1 cellular context compared by ENCODE assay signal in the genomic region with DNA sequence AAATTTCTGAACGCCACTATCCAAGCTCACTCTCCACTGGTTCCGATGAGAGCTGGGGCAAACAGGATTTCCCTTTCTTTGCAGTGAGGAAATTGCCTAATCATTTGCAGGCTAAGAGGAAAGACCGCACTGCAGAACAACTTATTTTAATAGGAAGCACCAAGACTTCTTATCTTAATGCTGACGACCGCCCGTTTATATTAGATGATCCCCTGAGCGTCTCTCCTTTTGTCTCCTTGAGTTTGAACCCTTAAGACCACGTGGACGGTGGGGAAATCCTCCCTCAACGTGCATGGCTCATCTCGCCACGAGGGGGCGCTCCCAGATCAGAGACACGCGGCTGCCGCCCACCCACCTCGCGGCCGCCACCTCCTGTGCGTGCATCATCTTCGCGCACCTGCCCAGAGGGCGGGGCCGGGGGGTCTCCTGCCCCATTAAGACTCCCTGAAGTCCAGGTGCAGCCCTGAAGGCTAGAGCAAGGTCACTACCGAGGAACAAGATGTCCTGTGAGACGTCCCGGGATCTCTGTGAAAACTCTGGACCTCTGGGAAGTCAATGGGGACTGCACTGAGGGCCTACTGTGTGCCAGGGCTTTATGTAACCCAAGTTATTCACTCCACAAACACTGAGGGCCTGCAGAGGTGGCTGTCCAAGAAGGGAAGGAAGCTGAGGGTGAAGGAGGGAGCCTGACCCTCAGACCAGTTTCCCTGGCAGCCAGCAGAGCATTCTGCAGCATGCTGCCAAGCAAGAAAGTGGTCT.
TF ChIP-seq lines count a peak whose summit lies in the region.

No MANE protein-coding gene starts in this region.

TF ChIP-seq in HepG2, 621 proteins besides CTCF, POLR2A, EP300 and RAD21 (continued from another document and continues in another):
- TF ChIP-seq ZHX2 (IDR thresholded peaks at IDR 0.05; ENCODE audit: low read depth) (no peak), ZHX2 (CRISPR knock-in tag; IDR thresholded peaks at IDR 0.05; ENCODE audit: borderline replicate concordance) (no peak), WIZ (CRISPR knock-in tag; IDR thresholded peaks at IDR 0.05) (no peak), MEIS2 (CRISPR knock-in tag; IDR thresholded peaks at IDR 0.05) (0 out of 2 replicates have a peak, but pooled peaks have one; percentile 49), XBP1 (CRISPR knock-in tag; IDR thresholded peaks at IDR 0.05) (no peak), ZNF766 (CRISPR knock-in tag; IDR thresholded peaks at IDR 0.05; ENCODE audit: borderline replicate concordance) (no peak), PBX3 (CRISPR knock-in tag; IDR thresholded peaks at IDR 0.05; ENCODE audit: borderline replicate concordance) (no peak), NFYC (CRISPR knock-in tag; IDR thresholded peaks at IDR 0.05) (no peak), TSC22D2 (CRISPR knock-in tag; IDR thresholded peaks at IDR 0.05; ENCODE audit: borderline replicate concordance) (no peak), SMYD3 (CRISPR knock-in tag; IDR thresholded peaks at IDR 0.05) (no peak), ZNF382 (CRISPR knock-in tag; IDR thresholded peaks at IDR 0.05; ENCODE audit: borderline replicate concordance) (no peak), ZNF615 (CRISPR knock-in tag; IDR thresholded peaks at IDR 0.05; ENCODE audit: borderline replicate concordance) (no peak), ZBTB26 (CRISPR knock-in tag; IDR thresholded peaks at IDR 0.05; ENCODE audit: borderline replicate concordance) (peak; percentile 70; the same call in 1 of the 2 replicates), ZNF3 (CRISPR knock-in tag; IDR thresholded peaks at IDR 0.05) (no peak), ARNT (IDR thresholded peaks at IDR 0.05) (no peak), ZNF672 (CRISPR knock-in tag; IDR thresholded peaks at IDR 0.05) (no peak), CENPT (CRISPR knock-in tag; IDR thresholded peaks at IDR 0.05; ENCODE audit: low read depth) (no peak), PRDM4 (CRISPR knock-in tag; IDR thresholded peaks at IDR 0.05; ENCODE audit: borderline replicate concordance) (0 out of 2 replicates have a peak, but pooled peaks have one; percentile 77), ZNF746 (CRISPR knock-in tag; IDR thresholded peaks at IDR 0.05) (peak; percentile 60; the same call in 1 of the 2 replicates), ZNF432 (CRISPR knock-in tag; IDR thresholded peaks at IDR 0.05; ENCODE audit: borderline replicate concordance) (no peak), ARNT2 (CRISPR knock-in tag; IDR thresholded peaks at IDR 0.05; ENCODE audit: low read depth) (0 out of 2 replicates have a peak, but pooled peaks have one; percentile 27), CREB1 (IDR thresholded peaks at IDR 0.05) (no peak), CREB1 (CRISPR knock-in tag; IDR thresholded peaks at IDR 0.05) (no peak)
- TF ChIP-seq, protein P1, sequence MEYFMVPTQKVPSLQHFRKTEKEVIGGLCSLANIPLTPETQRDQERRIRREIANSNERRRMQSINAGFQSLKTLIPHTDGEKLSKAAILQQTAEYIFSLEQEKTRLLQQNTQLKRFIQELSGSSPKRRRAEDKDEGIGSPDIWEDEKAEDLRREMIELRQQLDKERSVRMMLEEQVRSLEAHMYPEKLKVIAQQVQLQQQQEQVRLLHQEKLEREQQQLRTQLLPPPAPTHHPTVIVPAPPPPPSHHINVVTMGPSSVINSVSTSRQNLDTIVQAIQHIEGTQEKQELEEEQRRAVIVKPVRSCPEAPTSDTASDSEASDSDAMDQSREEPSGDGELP (IDR thresholded peaks at IDR 0.05; ENCODE audit: borderline replicate concordance, low read depth): no peak
- TF ChIP-seq, protein P2, sequence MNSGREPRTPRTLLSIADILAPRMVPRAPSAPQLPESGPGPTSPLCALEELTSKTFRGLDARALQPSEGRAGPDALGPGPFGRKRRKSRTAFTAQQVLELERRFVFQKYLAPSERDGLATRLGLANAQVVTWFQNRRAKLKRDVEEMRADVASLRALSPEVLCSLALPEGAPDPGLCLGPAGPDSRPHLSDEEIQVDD (CRISPR knock-in tag; IDR thresholded peaks at IDR 0.05; ENCODE audit: borderline replicate concordance): no peak
- TF ChIP-seq, protein P3, sequence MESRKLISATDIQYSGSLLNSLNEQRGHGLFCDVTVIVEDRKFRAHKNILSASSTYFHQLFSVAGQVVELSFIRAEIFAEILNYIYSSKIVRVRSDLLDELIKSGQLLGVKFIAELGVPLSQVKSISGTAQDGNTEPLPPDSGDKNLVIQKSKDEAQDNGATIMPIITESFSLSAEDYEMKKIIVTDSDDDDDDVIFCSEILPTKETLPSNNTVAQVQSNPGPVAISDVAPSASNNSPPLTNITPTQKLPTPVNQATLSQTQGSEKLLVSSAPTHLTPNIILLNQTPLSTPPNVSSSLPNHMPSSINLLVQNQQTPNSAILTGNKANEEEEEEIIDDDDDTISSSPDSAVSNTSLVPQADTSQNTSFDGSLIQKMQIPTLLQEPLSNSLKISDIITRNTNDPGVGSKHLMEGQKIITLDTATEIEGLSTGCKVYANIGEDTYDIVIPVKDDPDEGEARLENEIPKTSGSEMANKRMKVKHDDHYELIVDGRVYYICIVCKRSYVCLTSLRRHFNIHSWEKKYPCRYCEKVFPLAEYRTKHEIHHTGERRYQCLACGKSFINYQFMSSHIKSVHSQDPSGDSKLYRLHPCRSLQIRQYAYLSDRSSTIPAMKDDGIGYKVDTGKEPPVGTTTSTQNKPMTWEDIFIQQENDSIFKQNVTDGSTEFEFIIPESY (CRISPR knock-in tag; IDR thresholded peaks at IDR 0.05): no peak; the same call in 1 of the 2 replicates
- TF ChIP-seq, protein P4, sequence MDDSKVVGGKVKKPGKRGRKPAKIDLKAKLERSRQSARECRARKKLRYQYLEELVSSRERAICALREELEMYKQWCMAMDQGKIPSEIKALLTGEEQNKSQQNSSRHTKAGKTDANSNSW (CRISPR knock-in tag; IDR thresholded peaks at IDR 0.05; ENCODE audit: borderline replicate concordance): no peak
- TF ChIP-seq, protein P5, sequence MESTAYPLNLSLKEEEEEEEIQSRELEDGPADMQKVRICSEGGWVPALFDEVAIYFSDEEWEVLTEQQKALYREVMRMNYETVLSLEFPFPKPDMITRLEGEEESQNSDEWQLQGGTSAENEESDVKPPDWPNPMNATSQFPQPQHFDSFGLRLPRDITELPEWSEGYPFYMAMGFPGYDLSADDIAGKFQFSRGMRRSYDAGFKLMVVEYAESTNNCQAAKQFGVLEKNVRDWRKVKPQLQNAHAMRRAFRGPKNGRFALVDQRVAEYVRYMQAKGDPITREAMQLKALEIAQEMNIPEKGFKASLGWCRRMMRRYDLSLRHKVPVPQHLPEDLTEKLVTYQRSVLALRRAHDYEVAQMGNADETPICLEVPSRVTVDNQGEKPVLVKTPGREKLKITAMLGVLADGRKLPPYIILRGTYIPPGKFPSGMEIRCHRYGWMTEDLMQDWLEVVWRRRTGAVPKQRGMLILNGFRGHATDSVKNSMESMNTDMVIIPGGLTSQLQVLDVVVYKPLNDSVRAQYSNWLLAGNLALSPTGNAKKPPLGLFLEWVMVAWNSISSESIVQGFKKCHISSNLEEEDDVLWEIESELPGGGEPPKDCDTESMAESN (CRISPR knock-in tag; conservative IDR thresholded peaks at IDR 0.05): peak; percentile 61; the same call in 1 of the 2 replicates
- TF ChIP-seq, protein P6, sequence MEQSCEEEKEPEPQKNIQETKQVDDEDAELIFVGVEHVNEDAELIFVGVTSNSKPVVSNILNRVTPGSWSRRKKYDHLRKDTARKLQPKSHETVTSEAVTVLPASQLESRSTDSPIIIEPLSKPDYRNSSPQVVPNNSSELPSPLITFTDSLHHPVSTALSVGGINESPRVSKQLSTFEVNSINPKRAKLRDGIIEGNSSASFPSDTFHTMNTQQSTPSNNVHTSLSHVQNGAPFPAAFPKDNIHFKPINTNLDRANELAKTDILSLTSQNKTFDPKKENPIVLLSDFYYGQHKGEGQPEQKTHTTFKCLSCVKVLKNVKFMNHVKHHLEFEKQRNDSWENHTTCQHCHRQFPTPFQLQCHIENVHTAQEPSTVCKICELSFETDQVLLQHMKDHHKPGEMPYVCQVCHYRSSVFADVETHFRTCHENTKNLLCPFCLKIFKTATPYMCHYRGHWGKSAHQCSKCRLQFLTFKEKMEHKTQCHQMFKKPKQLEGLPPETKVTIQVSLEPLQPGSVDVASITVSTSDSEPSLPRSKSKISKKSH (CRISPR knock-in tag; IDR thresholded peaks at IDR 0.05; ENCODE audit: borderline replicate concordance): peak; percentile 97
- TF ChIP-seq, protein P7, sequence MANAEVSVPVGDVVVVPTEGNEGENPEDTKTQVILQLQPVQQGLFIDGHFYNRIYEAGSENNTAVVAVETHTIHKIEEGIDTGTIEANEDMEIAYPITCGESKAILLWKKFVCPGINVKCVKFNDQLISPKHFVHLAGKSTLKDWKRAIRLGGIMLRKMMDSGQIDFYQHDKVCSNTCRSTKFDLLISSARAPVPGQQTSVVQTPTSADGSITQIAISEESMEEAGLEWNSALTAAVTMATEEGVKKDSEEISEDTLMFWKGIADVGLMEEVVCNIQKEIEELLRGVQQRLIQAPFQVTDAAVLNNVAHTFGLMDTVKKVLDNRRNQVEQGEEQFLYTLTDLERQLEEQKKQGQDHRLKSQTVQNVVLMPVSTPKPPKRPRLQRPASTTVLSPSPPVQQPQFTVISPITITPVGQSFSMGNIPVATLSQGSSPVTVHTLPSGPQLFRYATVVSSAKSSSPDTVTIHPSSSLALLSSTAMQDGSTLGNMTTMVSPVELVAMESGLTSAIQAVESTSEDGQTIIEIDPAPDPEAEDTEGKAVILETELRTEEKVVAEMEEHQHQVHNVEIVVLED (CRISPR knock-in tag; IDR thresholded peaks at IDR 0.05; ENCODE audit: borderline replicate concordance): no peak
